Comparison of ENCODE assay signal across 8 cellular contexts in the genomic region with DNA sequence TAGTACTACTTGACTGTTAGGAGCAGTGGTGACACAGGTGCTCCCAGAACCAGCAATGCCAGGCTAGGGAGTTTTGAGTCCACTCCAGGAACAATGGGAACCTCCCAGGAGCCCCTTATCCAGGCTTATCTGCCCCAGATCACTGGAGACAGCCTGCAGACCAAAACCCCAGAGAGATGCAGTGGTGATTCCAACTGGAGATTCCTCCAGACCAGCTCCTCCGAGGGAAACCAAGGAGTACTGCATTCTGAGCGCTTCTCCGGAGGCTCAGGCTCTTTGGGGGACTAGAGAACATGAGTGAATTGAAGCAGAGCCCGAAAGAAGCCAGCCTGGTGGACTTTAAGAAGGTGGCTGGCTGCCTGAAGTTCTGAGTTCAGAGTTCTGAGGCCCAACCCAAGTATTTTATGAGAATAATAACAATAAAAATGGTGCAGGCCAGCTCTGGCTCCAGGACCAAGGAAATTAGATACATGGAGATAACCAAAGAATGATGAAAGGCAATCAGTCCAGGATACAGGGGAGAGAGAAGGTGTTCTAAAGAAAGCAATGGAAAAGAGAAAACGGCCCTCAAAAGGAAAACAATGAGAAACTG. TPM values are rescaled to one million over a fixed set of nuclear protein-coding genes. Genes with fewer than 3 reads are reported as not detected.
DNase-seq lines count a peak whose midpoint lies in the region; TF ChIP-seq lines count a peak whose summit lies in the region.

No MANE protein-coding gene starts in this region.

- no peak overlapping the region for H3K23ac ChIP-seq in neuronal stem cell (ENCODE audit: low read depth, low read length, poor library complexity)

- no peak overlapping the region for H4K8ac ChIP-seq in neuronal stem cell (ENCODE audit: low read depth, low read length)

- H3K9me3 Mint-ChIP-seq in CD4-positive, alpha-beta memory T cell = peaks cover 0 to 2% (median 0%) of the 10 kb centered on the region in 8 donors

- peaks cover 4% of the 10 kb centered on the region for H3K79me1 ChIP-seq in neuronal stem cell (ENCODE audit: low read depth, low read length)

- CTCF ChIA-PET in CD4-positive, alpha-beta memory T cell (lab: Charles Lee; ENCODE audit: partially characterized antibody) = no interaction called here

- peak overlapping the region; percentile 63 for H3K9ac ChIP-seq in Loucy (ENCODE audit: low read depth, low read length, poor library complexity, severe bottlenecking)
- H3K9ac ChIP-seq in neuronal stem cell (ENCODE audit: low read depth, low read length, poor library complexity) = no peak overlapping the region
- no peak overlapping the region for H3K9ac ChIP-seq in colonic mucosa (ENCODE audit: low read depth in 2 of 2, low read length in 2 of 2)

- WGBS in neuronal stem cell (ENCODE audit: extremely low coverage in 2 of 2, insufficient read length in 2 of 2, insufficient replicate concordance in 1 of 2), 2 donors = no CpG with 5 or more reads among the region's 5 CpGs
- 68% methylated on average over 5 of the region's 5 CpGs for WGBS in lower leg skin, 2 donors

- H3K4me2 ChIP-seq in Loucy (ENCODE audit: low read depth, low read length, poor library complexity, severe bottlenecking) = peak overlapping the region; percentile 81
- H3K4me2 ChIP-seq in neuronal stem cell (ENCODE audit: insufficient read depth, low read length, poor library complexity, severe bottlenecking) = peak overlapping the region; percentile 78

- 0 out of 2 replicates have a peak, but pooled peaks cover 3% of the 10 kb centered on the region for H3F3A ChIP-seq in Loucy (ENCODE audit: low read depth)

- H2AFZ ChIP-seq in Loucy (ENCODE audit: low read length) = peak overlapping the region; percentile 93; the same call in 1 of the 2 replicates
- H2AFZ ChIP-seq in neuronal stem cell (ENCODE audit: low read length) = peak overlapping the region; percentile 99

- no peak overlapping the region for H3K4ac ChIP-seq in neuronal stem cell (ENCODE audit: low read length)

- no peak overlapping the region for H4K91ac ChIP-seq in neuronal stem cell (ENCODE audit: low read depth, low read length, poor library complexity)

- intact Hi-C loops in CD4-positive, alpha-beta memory T cell (cut with micrococcal nuclease) = loop anchor here (5.0 kb wide), 1 partner anchor 38 kb away; a partner anchor contains a TSS
- intact Hi-C loops in lower leg skin (cut with DNase I; ENCODE audit: low total_unique reads) = no loop called here
- intact Hi-C loops in colonic mucosa (cut with DNase I) = no loop called here

- no peak overlapping the region for H2AK5ac ChIP-seq in neuronal stem cell (ENCODE audit: low read depth, low read length)

- H2BK12ac ChIP-seq in neuronal stem cell (ENCODE audit: low read length) = no peak overlapping the region

- no peaks in the 10 kb centered on the region for H3K9me2 ChIP-seq in Loucy (replicated peaks; ENCODE audit: low read depth, low read length)

- no peaks in the 10 kb centered on the region for H3K27me3 Mint-ChIP-seq in CD4-positive, alpha-beta memory T cell

- no peak overlapping the region for H3K27ac ChIP-seq in CD4-positive, alpha-beta memory T cell (ENCODE audit: low read depth, low read length)
- no peak overlapping the region for H3K27ac ChIP-seq in effector memory CD4-positive, alpha-beta T cell (ENCODE audit: insufficient read depth, low read length, poor library complexity, severe bottlenecking)
- no peak overlapping the region for H3K27ac ChIP-seq in neuronal stem cell (replicated peaks; ENCODE audit: low read length)
- H3K27ac ChIP-seq in colonic mucosa = no peak overlapping the region

- H3K27ac Mint-ChIP-seq in CD4-positive, alpha-beta memory T cell = peak overlapping the region in 6 of 7 donors; percentile 52 to 91 (median 85)

- no peak for DNase-seq in CD4-positive, alpha-beta memory T cell
- DNase-seq in effector memory CD4-positive, alpha-beta T cell = no peak
- no peak for DNase-seq in neuronal stem cell (ENCODE audit: low spot score)
- DNase-seq in activated CD4-positive, CD25-positive, alpha-beta regulatory T cell (lab: John Stamatoyannopoulos, UW) = no peak
- no peak for DNase-seq in lower leg skin (ENCODE audit: low spot score in 2 of 2)
- DNase-seq in colonic mucosa = no peak
- no peak for DNase-seq in cerebellar cortex (ENCODE audit: low spot score)

- TF ChIP-seq CTCF in Loucy (conservative IDR thresholded peaks at IDR 0.05; ENCODE audit: low read length) (no peak), lower leg skin (IDR thresholded peaks at IDR 0.05) (no peak), colonic mucosa (IDR thresholded peaks at IDR 0.05) (no peak)

- no peak overlapping the region for H2BK5ac ChIP-seq in neuronal stem cell (ENCODE audit: low read length)

- POLR2A ChIA-PET in CD4-positive, alpha-beta memory T cell (lab: Charles Lee; ENCODE audit: partially characterized antibody) = interaction anchor here (0.6 to 1.5 kb wide), 6 partner anchors 37 to 170 kb away, joined by 3 to 10 read pairs (median 3); a partner anchor contains a TSS

- H4K20me1 ChIP-seq in Loucy (ENCODE audit: insufficient read depth, low read length, poor library complexity, severe bottlenecking) = no peaks in the 10 kb centered on the region

- H3K14ac ChIP-seq in neuronal stem cell (ENCODE audit: low read length) = no peak overlapping the region

- peak overlapping the region; percentile 87 to 95 (median 91) for H3K4me3 Mint-ChIP-seq in CD4-positive, alpha-beta memory T cell

- peaks cover 19 to 47% (median 32%) of the 10 kb centered on the region in 4 donors for H3K4me1 Mint-ChIP-seq in CD4-positive, alpha-beta memory T cell

- H3K4me3 ChIP-seq in CD4-positive, alpha-beta memory T cell (ENCODE audit: low read length in 2 of 2) = peak overlapping the region in 1 of 2 donors; percentile 77
- peak overlapping the region; percentile 97 for H3K4me3 ChIP-seq in Loucy (ENCODE audit: low read length, poor library complexity, severe bottlenecking)
- peak overlapping the region; percentile 92 for H3K4me3 ChIP-seq in effector memory CD4-positive, alpha-beta T cell (ENCODE audit: insufficient read depth, low read depth, low read length, poor library complexity, severe bottlenecking)
- peak overlapping the region in 1 of 2 donors; percentile 83 for H3K4me3 ChIP-seq in neuronal stem cell (ENCODE audit: low read length in 2 of 2)
- H3K4me3 ChIP-seq in lower leg skin (ENCODE audit: low read depth, poor library complexity, severe bottlenecking) = no peak overlapping the region
- no peak overlapping the region for H3K4me3 ChIP-seq in colonic mucosa

- H3K36me3 Mint-ChIP-seq in CD4-positive, alpha-beta memory T cell = peaks cover 0 to 14% of the 10 kb centered on the region in 2 donors

- H3K27me3 ChIP-seq in CD4-positive, alpha-beta memory T cell (ENCODE audit: insufficient read depth, low read length) = no peaks in the 10 kb centered on the region
- H3K27me3 ChIP-seq in Loucy (ENCODE audit: insufficient read depth, low read length, poor library complexity, severe bottlenecking) (no peaks in the 10 kb centered on the region), neuronal stem cell (ENCODE audit: control insufficient read depth in 3 of 3, insufficient read depth in 3 of 3, low read depth in 1 of 3, low read length in 3 of 3) (no peaks in the 10 kb centered on the region), colonic mucosa (no peaks in the 10 kb centered on the region)
- H3K27me3 ChIP-seq in effector memory CD4-positive, alpha-beta T cell (replicated peaks; ENCODE audit: control insufficient read depth, insufficient read depth, low read length, poor library complexity, severe bottlenecking) = no peaks in the 10 kb centered on the region

- H3K36me3 ChIP-seq in CD4-positive, alpha-beta memory T cell (ENCODE audit: insufficient read depth, low read length) = peaks cover 2% of the 10 kb centered on the region
- H3K36me3 ChIP-seq in Loucy (ENCODE audit: insufficient read depth, low read length) (peaks cover 7% of the 10 kb centered on the region; the same call in 1 of the 2 replicates), neuronal stem cell (replicated peaks in 1 of 2; ENCODE audit: control insufficient read depth in 2 of 2, insufficient read depth in 2 of 2, low read length in 2 of 2) (peaks cover 11 to 45% of the 10 kb centered on the region in 2 donors), colonic mucosa (no peaks in the 10 kb centered on the region)
- H3K36me3 ChIP-seq in effector memory CD4-positive, alpha-beta T cell (ENCODE audit: control insufficient read depth, insufficient read depth, low read length) = peaks cover 12% of the 10 kb centered on the region

- H3K9me3 ChIP-seq in CD4-positive, alpha-beta memory T cell (ENCODE audit: control insufficient read depth in 1 of 2, low read length in 2 of 2) = no peaks in the 10 kb centered on the region
- no peaks in the 10 kb centered on the region for H3K9me3 ChIP-seq in Loucy (ENCODE audit: insufficient read depth, low read depth, low read length)
- H3K9me3 ChIP-seq in effector memory CD4-positive, alpha-beta T cell (ENCODE audit: control insufficient read depth, low read length) = no peaks in the 10 kb centered on the region
- H3K9me3 ChIP-seq in neuronal stem cell (replicated peaks in 1 of 2; ENCODE audit: control insufficient read depth in 2 of 2, insufficient read depth in 1 of 2, low read depth in 1 of 2, low read length in 2 of 2) = no peaks in the 10 kb centered on the region
- no peaks in the 10 kb centered on the region for H3K9me3 ChIP-seq in colonic mucosa

- no peak for TF ChIP-seq POLR2A in lower leg skin (IDR thresholded peaks at IDR 0.05)

- H2BK120ac ChIP-seq in neuronal stem cell (ENCODE audit: low read depth, low read length) = no peak overlapping the region

- no peak overlapping the region for H2BK15ac ChIP-seq in neuronal stem cell (ENCODE audit: low read length)

- no peak overlapping the region for H3K18ac ChIP-seq in neuronal stem cell (ENCODE audit: low read length)

- peaks cover 12% of the 10 kb centered on the region; the same call in 1 of the 2 replicates for H3K79me2 ChIP-seq in Loucy (ENCODE audit: insufficient read depth, low read length)

- peaks cover 32% of the 10 kb centered on the region for H3K4me1 ChIP-seq in CD4-positive, alpha-beta memory T cell (ENCODE audit: insufficient read depth, low read length)
- H3K4me1 ChIP-seq in Loucy (ENCODE audit: insufficient read depth, low read length, poor library complexity, severe bottlenecking) (peaks cover 21% of the 10 kb centered on the region), neuronal stem cell (ENCODE audit: control insufficient read depth in 2 of 2, insufficient read depth in 1 of 2, low read depth in 1 of 2, low read length in 2 of 2) (peaks cover 10 to 16% of the 10 kb centered on the region in 2 donors), colonic mucosa (peaks cover 14% of the 10 kb centered on the region)
- H3K4me1 ChIP-seq in effector memory CD4-positive, alpha-beta T cell (ENCODE audit: control insufficient read depth, insufficient read depth, low read length, poor library complexity, severe bottlenecking) = peaks cover 14% of the 10 kb centered on the region

RNA-seq across cellular contexts. Expression of a gene that starts 1.3 kb away (rescaled TPM):
- 10 to 100 TPM; 19.5 to 20.0 TPM for total RNA-seq in CD4-positive, alpha-beta memory T cell
- 10 to 100 TPM; 16.5 to 26.5 TPM for polyA plus RNA-seq in CD4-positive, alpha-beta memory T cell
- 22.8 TPM for polyA plus RNA-seq in neuronal stem cell (2013, experiment 1 of 2)
- polyA plus RNA-seq in neuronal stem cell (2013, experiment 2 of 2) = 22.8 TPM
- total RNA-seq in lower leg skin (10 to 100 TPM; 18.8 to 22.8 (median 21.0) TPM), colonic mucosa (1 to 10 TPM; 3.8 to 9.2 TPM)

RNA-seq across cellular contexts. Expression of a gene that starts 2.4 kb away (rescaled TPM):
- total RNA-seq in CD4-positive, alpha-beta memory T cell = 1 to 10 TPM; 1.1 to 1.2 TPM
- polyA plus RNA-seq in CD4-positive, alpha-beta memory T cell = under 1 TPM; 0.39 to 0.49 TPM
- 0.24 TPM for polyA plus RNA-seq in neuronal stem cell (2013, experiment 1 of 2)
- polyA plus RNA-seq in neuronal stem cell (2013, experiment 2 of 2) = 0.18 TPM
- total RNA-seq in lower leg skin (under 1 TPM in 2 of 4 donors, not detected in 2; 0.27 to 0.42 TPM), colonic mucosa (under 1 TPM; 0.35 to 0.66 TPM)

RNA-seq across cellular contexts. Expression of a gene that starts 36.1 kb away (rescaled TPM):
- total RNA-seq in CD4-positive, alpha-beta memory T cell = 10 to 100 TPM; 12.1 to 14.9 TPM
- 1 to 10 TPM; 5.7 to 5.9 TPM for polyA plus RNA-seq in CD4-positive, alpha-beta memory T cell
- 22.8 TPM for polyA plus RNA-seq in neuronal stem cell (2013, experiment 1 of 2)
- 22.9 TPM for polyA plus RNA-seq in neuronal stem cell (2013, experiment 2 of 2)
- total RNA-seq in lower leg skin (10 to 100 TPM; 14.7 to 20.1 (median 16.1) TPM), colonic mucosa (1 to 10 TPM; 9.3 to 9.5 TPM)

RNA-seq across cellular contexts. Expression of a gene that starts 42.5 kb away (rescaled TPM):
- 100 to 1,000 TPM; 133 to 134 TPM for total RNA-seq in CD4-positive, alpha-beta memory T cell
- 100 to 1,000 TPM; 157 to 168 TPM for polyA plus RNA-seq in CD4-positive, alpha-beta memory T cell
- 126 TPM for polyA plus RNA-seq in neuronal stem cell (2013, experiment 1 of 2)
- 128 TPM for polyA plus RNA-seq in neuronal stem cell (2013, experiment 2 of 2)
- total RNA-seq in lower leg skin (10 to 100 TPM; 61.4 to 81.2 (median 70.7) TPM), colonic mucosa (100 to 1,000 TPM; 151 to 171 TPM)

Comparison
In these comparisons a context has a peak if more than half of its experiments do, and no peak if none do; other contexts are left out.
1. H3K4me3 ChIP-seq: peak in Loucy (single experiment) and effector memory CD4-positive, alpha-beta T cell (single experiment); none in lower leg skin (single experiment) and colonic mucosa (single experiment).